In the genomic region with DNA sequence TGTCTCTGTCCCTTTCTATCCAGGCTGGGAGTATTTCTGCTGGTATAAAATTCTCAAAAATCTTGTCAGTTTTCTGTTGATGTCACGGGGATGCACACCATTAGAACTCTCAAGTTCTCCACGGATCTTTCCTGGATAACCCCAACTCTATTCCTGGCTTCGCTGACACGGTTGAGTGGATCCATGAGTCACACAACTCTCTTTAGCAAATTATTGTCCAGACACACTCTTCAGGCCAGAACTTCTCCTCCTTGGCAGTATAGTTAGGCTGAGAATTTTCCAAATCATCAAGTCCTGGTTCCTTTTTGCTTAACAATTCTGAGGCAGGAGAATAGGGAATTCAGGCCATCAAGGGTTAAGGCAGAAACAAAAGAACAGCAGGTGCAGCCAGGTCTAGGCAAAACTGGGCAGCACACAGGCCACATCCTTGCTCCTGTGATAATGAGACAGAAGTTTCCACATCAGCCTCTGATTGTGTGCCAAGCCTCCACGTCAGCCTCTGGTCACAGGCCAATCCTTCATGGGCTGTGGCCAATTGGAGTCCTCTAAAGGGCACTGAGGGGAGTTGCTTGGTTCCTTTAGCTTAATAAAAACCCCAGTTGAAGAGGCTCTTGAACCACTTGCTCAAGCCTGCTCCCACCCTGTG, we compare ENCODE assay signal across 8 cellular contexts. TPM values are rescaled to one million over a fixed set of nuclear protein-coding genes. Genes with fewer than 3 reads are reported as not detected.
DNase-seq lines count a peak whose midpoint lies in the region; ATAC-seq and TF ChIP-seq lines count a peak whose summit lies in the region.

No MANE protein-coding gene starts in this region.

- H2AFZ ChIP-seq in fibroblast of lung (ENCODE audit: low read length), result no peak overlapping the region

- H3K36me3 ChIP-seq in fibroblast of lung (ENCODE audit: control insufficient read depth, insufficient read depth, low read length), result no peaks in the 10 kb centered on the region

- peaks cover 4% of the 10 kb centered on the region for H3K4me1 ChIP-seq in fibroblast of lung (ENCODE audit: control insufficient read depth, extremely low read depth, insufficient read depth, low read length)

- DNase-seq in HFF-Myc (ENCODE audit: extremely low read depth, low read depth) (peak; percentile 54), RPMI8226 (peak; percentile 75), fibroblast of lung (ENCODE audit: low read depth in 2 of 2) (peak; percentile 87 to 91), T-helper 2 cell (no peak), NOMO-1 treated with dmso at 0.1 percent for 144 hours (lab: John Stamatoyannopoulos, UW; ENCODE audit: unreplicated experiment) (no peak)
- no peak for DNase-seq in stimulated activated CD4-positive, alpha-beta T cell treated with anti-CD3 and anti-CD28 coated beads, Interleukin-15, amount 100 ng/mL, for 24 hours

- no peaks in the 10 kb centered on the region for H4K20me1 ChIP-seq in fibroblast of lung (ENCODE audit: control insufficient read depth, extremely low read depth, insufficient read depth, low read length)

- H3K27me3 Mint-ChIP-seq in nephron (ENCODE audit: low read depth), result no peaks in the 10 kb centered on the region

- H3K9me3 Mint-ChIP-seq in nephron, result no peaks in the 10 kb centered on the region

- peak overlapping the region; percentile 91 to 95 (median 95) for H3K27ac Mint-ChIP-seq in nephron

- ATAC-seq in HG03097 (IDR thresholded peaks at IDR 0.05; ENCODE audit: low FRiP score, unreplicated experiment), result no peak

- H3K9me3 ChIP-seq in fibroblast of lung (ENCODE audit: control insufficient read depth, insufficient read depth, low read depth, low read length), result no peaks in the 10 kb centered on the region

- H3K79me2 ChIP-seq in fibroblast of lung (ENCODE audit: control insufficient read depth, insufficient read depth, low read length), result no peaks in the 10 kb centered on the region

- peak overlapping the region; percentile 37 for H3K27ac ChIP-seq in fibroblast of lung (ENCODE audit: insufficient read depth, low read length)

- no peak overlapping the region for H3K9ac ChIP-seq in fibroblast of lung (ENCODE audit: insufficient read depth, low read length)

- no peak overlapping the region for H3K4me3 Mint-ChIP-seq in nephron

- peaks cover 3% of the 10 kb centered on the region for H3K36me3 Mint-ChIP-seq in nephron (ENCODE audit: low read depth)

- peaks cover 15% of the 10 kb centered on the region for H3K4me1 Mint-ChIP-seq in nephron

- no peaks in the 10 kb centered on the region for H3K27me3 ChIP-seq in fibroblast of lung (ENCODE audit: control insufficient read depth, insufficient read depth, low read length)

- H3K4me2 ChIP-seq in fibroblast of lung (ENCODE audit: extremely low read depth, insufficient read depth, low read length), result no peak overlapping the region

- H3K4me3 ChIP-seq in HFF-Myc (replicated peaks; ENCODE audit: low read depth, low read length) (no peak overlapping the region), fibroblast of lung (replicated peaks in 1 of 4; ENCODE audit: control extremely low read depth in 1 of 4, insufficient read depth in 1 of 4, low read depth in 3 of 4, low read length in 4 of 4) (no peak overlapping the region)

- TF ChIP-seq CTCF in HFF-Myc (IDR thresholded peaks at IDR 0.05; ENCODE audit: low read depth, low read length, missing control alignments) (no peak), fibroblast of lung (conservative IDR thresholded peaks at IDR 0.05 in 1 of 2, IDR thresholded peaks at IDR 0.05 in 1 of 2; ENCODE audit: low read depth in 1 of 2, low read length in 2 of 2) (no peak), nephron (IDR thresholded peaks at IDR 0.05; ENCODE audit: unreplicated experiment in 3 of 3) (no peak)

RNA-seq across cellular contexts. Expression of gene ACAT1, which starts 5.7 kb away (rescaled TPM):
- 91.4 and 138 TPM in 2 replicates for total RNA-seq in fibroblast of lung
- polyA plus RNA-seq in fibroblast of lung, result 128 and 138 TPM in 2 replicates
- polyA plus RNA-seq in fibroblast of lung (2012), result 86.7 and 88.3 TPM in 2 replicates
- polyA minus RNA-seq in fibroblast of lung (ENCODE audit: low replicate concordance), result 5.8 and 27.5 TPM in 2 replicates

Comparison
In these comparisons a context has a peak if more than half of its experiments do, and no peak if none do; other contexts are left out.
1. DNase-seq: peak in HFF-Myc (single experiment), RPMI8226 (single experiment) and fibroblast of lung (2 of 2); none in T-helper 2 cell (0 of 5), NOMO-1 treated with dmso at 0.1 percent for 144 hours (single experiment) and stimulated activated CD4-positive, alpha-beta T cell treated with anti-CD3 and anti-CD28 coated beads, Interleukin-15, amount 100 ng/mL, for 24 hours (single experiment).